In genomic region chr15:65956307-65956706, GRCh38 we compare ENCODE assay signal across 21 cellular contexts.
"Had no signal": no experiment of that assay in that cellular context is flagged by ENCODE, and none has a peak within 500 bp of the region (broad histone marks: within the 10 kb centered on the region; RNA-seq: fewer than 3 reads in every experiment).

No MANE protein-coding gene starts in this region.

- ATAC-seq: activated T-cell treated with anti-CD3 and anti-CD28 coated beads, Interleukin-2, amount 50 U/mL, for 4 hours; effector memory CD8-positive, alpha-beta T cell; gastrocnemius medialis; pancreas; psoas muscle had no signal

- H3K4me3 ChIP-seq: breast epithelium, colonic mucosa, dorsolateral prefrontal cortex, esophagus squamous epithelium, gastrocnemius medialis, pancreas, psoas muscle, right atrium auricular region, upper lobe of left lung had no signal

- H3K9me3 ChIP-seq: breast epithelium, colonic mucosa, esophagus squamous epithelium, gastrocnemius medialis, pancreas, psoas muscle, right atrium auricular region, upper lobe of left lung had no signal

- H3K4me1 ChIP-seq: breast epithelium, colonic mucosa, esophagus squamous epithelium, gastrocnemius medialis, pancreas, psoas muscle, right atrium auricular region, upper lobe of left lung had no signal

- H3K36me3 ChIP-seq: breast epithelium, colonic mucosa, esophagus squamous epithelium, gastrocnemius medialis, pancreas, right atrium auricular region, upper lobe of left lung had no signal

- DNase-seq: activated CD4-positive, alpha-beta T cell treated with anti-CD3 and anti-CD28 coated beads for 1 hour; activated CD8-positive, alpha-beta memory T cell treated with anti-CD3 and anti-CD28 coated beads, Interleukin-2, amount 50 U/mL, for 48 hours; activated naive CD4-positive, alpha-beta T cell treated with Interleukin-2 at 50 U/mL for 16 hours; activated naive CD8-positive, alpha-beta T cell treated with anti-CD3 and anti-CD28 coated beads for 36 hours; activated T-cell treated with anti-CD3 and anti-CD28 coated beads, Interleukin-2, amount 50 U/mL, for 4 hours; colonic mucosa; dorsolateral prefrontal cortex; effector memory CD8-positive, alpha-beta T cell; esophagus squamous epithelium; gastrocnemius medialis; hippocampal formation; kidney glomerular epithelial cell; nephron progenitor cell; pancreas; psoas muscle; stimulated activated CD4-positive, alpha-beta T cell treated with anti-CD3 and anti-CD28 coated beads, Interleukin-4, amount 100 ng/mL, for 24 hours; stimulated activated naive CD4-positive, alpha-beta T cell treated with Interleukin-2 at 50 U/mL for 16 hours; T-helper 9 cell; upper lobe of left lung had no signal
